ENCODE assay signal across 17 cellular contexts in genomic region chr5:122465994-122466393, GRCh38.
DNase-seq lines count a peak whose midpoint lies in the region; ATAC-seq and TF ChIP-seq lines count a peak whose summit lies in the region.
"Had no signal": no experiment of that assay in that cellular context is flagged by ENCODE, and none has a peak within 500 bp of the region (broad histone marks: within the 10 kb centered on the region; RNA-seq: fewer than 3 reads in every experiment).

No MANE protein-coding gene starts in this region.

- H3K9me3 Mint-ChIP-seq in brain (peaks cover 0 to 2% (median 0%) of the 10 kb centered on the region in 5 experiments), mesothelial cell of epicardium (peaks cover 5% of the 10 kb centered on the region)
- no peaks in the 10 kb centered on the region for H3K9me3 Mint-ChIP-seq in activated CD4-positive, alpha-beta memory T cell treated with anti-CD3 and anti-CD28 coated beads for 36 hours
- H3K9me3 Mint-ChIP-seq: CD4-positive, CD25-positive, alpha-beta regulatory T cell; CD8-positive, alpha-beta T cell had no signal

- H3K4me3 Mint-ChIP-seq in brain (no peak overlapping the region), mesothelial cell of epicardium (no peak overlapping the region)
- H3K4me3 Mint-ChIP-seq in activated CD4-positive, alpha-beta memory T cell treated with anti-CD3 and anti-CD28 coated beads for 36 hours, result no peak overlapping the region
- H3K4me3 Mint-ChIP-seq: B cell; CD4-positive, CD25-positive, alpha-beta regulatory T cell; CD8-positive, alpha-beta T cell had no signal

- CTCF ChIA-PET in activated CD4-positive, alpha-beta memory T cell treated with anti-CD3 and anti-CD28 coated beads for 36 hours (lab: Charles Lee), result no interaction called here

- peaks cover 40% of the 10 kb centered on the region for H3K36me3 Mint-ChIP-seq in brain
- H3K36me3 Mint-ChIP-seq in mesothelial cell of epicardium, result peaks cover 34% of the 10 kb centered on the region
- no peaks in the 10 kb centered on the region for H3K36me3 Mint-ChIP-seq in activated CD4-positive, alpha-beta memory T cell treated with anti-CD3 and anti-CD28 coated beads for 36 hours
- H3K36me3 Mint-ChIP-seq: CD4-positive, CD25-positive, alpha-beta regulatory T cell; CD8-positive, alpha-beta T cell had no signal

- no peak for TF ChIP-seq POLR2A in erythroblast (IDR thresholded peaks at IDR 0.05; ENCODE audit: low read length)

- ATAC-seq in GM18498 (IDR thresholded peaks at IDR 0.05; ENCODE audit: unreplicated experiment), result no peak
- ATAC-seq: CD8-positive, alpha-beta T cell had no signal

- H3K4me1 Mint-ChIP-seq in brain, result peaks cover 38% of the 10 kb centered on the region
- peaks cover 64% of the 10 kb centered on the region for H3K4me1 Mint-ChIP-seq in mesothelial cell of epicardium
- H3K4me1 Mint-ChIP-seq in activated CD4-positive, alpha-beta memory T cell treated with anti-CD3 and anti-CD28 coated beads for 36 hours (ENCODE audit: low read depth), result no peaks in the 10 kb centered on the region
- H3K4me1 Mint-ChIP-seq: B cell; CD4-positive, CD25-positive, alpha-beta regulatory T cell had no signal

- H3K27me3 Mint-ChIP-seq in brain, result no peaks in the 10 kb centered on the region
- H3K27me3 Mint-ChIP-seq in mesothelial cell of epicardium (ENCODE audit: low read depth), result no peaks in the 10 kb centered on the region
- peaks cover 3% of the 10 kb centered on the region for H3K27me3 Mint-ChIP-seq in activated CD4-positive, alpha-beta memory T cell treated with anti-CD3 and anti-CD28 coated beads for 36 hours

- no peak for TF ChIP-seq CTCF in brain (conservative IDR thresholded peaks at IDR 0.05)
- no peak for TF ChIP-seq CTCF in mesothelial cell of epicardium (IDR thresholded peaks at IDR 0.05; ENCODE audit: unreplicated experiment)

- DNase-seq in DMS 273 (lab: John Stamatoyannopoulos, UW; ENCODE audit: unreplicated experiment) (peak; percentile 7), DMS 273 treated with DMSO at 0.1 percent for 48 hours (lab: John Stamatoyannopoulos, UW) (no peak), mesothelial cell of epicardium (ENCODE audit: low spot score in 2 of 2, unreplicated experiment in 2 of 2) (no peak), NCI-H1436 treated with DMSO at 0.1 percent for 48 hours (lab: John Stamatoyannopoulos, UW) (no peak), erythroblast (lab: John Stamatoyannopoulos, UW) (no peak)
- no peak for DNase-seq in activated CD4-positive, alpha-beta memory T cell treated with anti-CD3 and anti-CD28 coated beads for 36 hours
- DNase-seq: Caco-2; CD4-positive, CD25-positive, alpha-beta regulatory T cell; CD8-positive, alpha-beta T cell; DMS53; DMS79 treated with DMSO at 0.1 percent for 48 hours; GF-D8; GOT3; HCEC 1CT had no signal

- intact Hi-C loops in activated CD4-positive, alpha-beta memory T cell treated with anti-CD3 and anti-CD28 coated beads for 36 hours (cut with micrococcal nuclease), result no loop called here

- POLR2A ChIA-PET in activated CD4-positive, alpha-beta memory T cell treated with anti-CD3 and anti-CD28 coated beads for 36 hours (lab: Charles Lee), result no interaction called here

- H3K27ac Mint-ChIP-seq in brain (peak overlapping the region; percentile 5 to 89 (median 56)), mesothelial cell of epicardium (peak overlapping the region; percentile 92)
- no peak overlapping the region for H3K27ac Mint-ChIP-seq in activated CD4-positive, alpha-beta memory T cell treated with anti-CD3 and anti-CD28 coated beads for 36 hours
- H3K27ac Mint-ChIP-seq: B cell; CD4-positive, CD25-positive, alpha-beta regulatory T cell; CD8-positive, alpha-beta T cell had no signal
